2 cellular contexts compared by ENCODE assay signal in the genomic region with DNA sequence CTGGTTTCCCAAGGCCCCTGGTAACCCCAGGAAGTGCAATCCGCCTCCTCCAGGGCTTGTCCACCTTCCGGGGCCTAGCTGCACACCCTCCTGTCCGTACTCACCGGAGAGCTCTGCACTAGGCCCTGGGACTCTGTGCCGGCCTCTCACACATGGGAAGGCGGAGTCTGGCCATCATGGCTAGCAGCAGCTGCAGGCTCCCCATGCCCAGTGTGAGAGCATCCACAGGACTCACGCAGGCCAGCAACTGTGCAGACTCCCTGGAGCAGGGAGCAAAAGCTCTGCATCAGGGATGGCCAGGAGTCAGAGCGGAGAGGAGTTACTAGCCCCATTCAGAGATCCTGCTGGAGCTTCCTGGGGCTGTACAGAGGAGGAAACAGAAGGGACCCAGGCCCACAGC.
TF ChIP-seq lines count a peak whose summit lies in the region.

No MANE protein-coding gene starts in this region.

TF ChIP-seq in SK-N-SH, 30 proteins besides CTCF, POLR2A, EP300 and RAD21:
- no peak for TF ChIP-seq NFIC (IDR thresholded peaks at IDR 0.05; ENCODE audit: borderline replicate concordance)
- no peak for TF ChIP-seq SMC3 (IDR thresholded peaks at IDR 0.05; ENCODE audit: low read depth, low read length)
- TF ChIP-seq ELF1 (IDR thresholded peaks at IDR 0.05) = no peak
- TF ChIP-seq, protein P1, sequence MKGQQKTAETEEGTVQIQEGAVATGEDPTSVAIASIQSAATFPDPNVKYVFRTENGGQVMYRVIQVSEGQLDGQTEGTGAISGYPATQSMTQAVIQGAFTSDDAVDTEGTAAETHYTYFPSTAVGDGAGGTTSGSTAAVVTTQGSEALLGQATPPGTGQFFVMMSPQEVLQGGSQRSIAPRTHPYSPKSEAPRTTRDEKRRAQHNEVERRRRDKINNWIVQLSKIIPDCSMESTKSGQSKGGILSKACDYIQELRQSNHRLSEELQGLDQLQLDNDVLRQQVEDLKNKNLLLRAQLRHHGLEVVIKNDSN (IDR thresholded peaks at IDR 0.05; ENCODE audit: borderline replicate concordance, low read depth) = no peak
- TF ChIP-seq GABPA (IDR thresholded peaks at IDR 0.05; ENCODE audit: low read depth) = no peak
- no peak for TF ChIP-seq TAF1 (IDR thresholded peaks at IDR 0.05; ENCODE audit: borderline replicate concordance, low read depth, low read length)
- no peak for TF ChIP-seq JUND (IDR thresholded peaks at IDR 0.05)
- TF ChIP-seq TEAD4 (IDR thresholded peaks at IDR 0.05; ENCODE audit: borderline replicate concordance, insufficient read depth) = no peak
- no peak for TF ChIP-seq YY1 (IDR thresholded peaks at IDR 0.05; ENCODE audit: low read depth)
- no peak for TF ChIP-seq FOXJ3 (CRISPR knock-in tag; IDR thresholded peaks at IDR 0.05)
- no peak for TF ChIP-seq FOSL2 (IDR thresholded peaks at IDR 0.05; ENCODE audit: borderline replicate concordance, low read depth)
- TF ChIP-seq, protein P2, sequence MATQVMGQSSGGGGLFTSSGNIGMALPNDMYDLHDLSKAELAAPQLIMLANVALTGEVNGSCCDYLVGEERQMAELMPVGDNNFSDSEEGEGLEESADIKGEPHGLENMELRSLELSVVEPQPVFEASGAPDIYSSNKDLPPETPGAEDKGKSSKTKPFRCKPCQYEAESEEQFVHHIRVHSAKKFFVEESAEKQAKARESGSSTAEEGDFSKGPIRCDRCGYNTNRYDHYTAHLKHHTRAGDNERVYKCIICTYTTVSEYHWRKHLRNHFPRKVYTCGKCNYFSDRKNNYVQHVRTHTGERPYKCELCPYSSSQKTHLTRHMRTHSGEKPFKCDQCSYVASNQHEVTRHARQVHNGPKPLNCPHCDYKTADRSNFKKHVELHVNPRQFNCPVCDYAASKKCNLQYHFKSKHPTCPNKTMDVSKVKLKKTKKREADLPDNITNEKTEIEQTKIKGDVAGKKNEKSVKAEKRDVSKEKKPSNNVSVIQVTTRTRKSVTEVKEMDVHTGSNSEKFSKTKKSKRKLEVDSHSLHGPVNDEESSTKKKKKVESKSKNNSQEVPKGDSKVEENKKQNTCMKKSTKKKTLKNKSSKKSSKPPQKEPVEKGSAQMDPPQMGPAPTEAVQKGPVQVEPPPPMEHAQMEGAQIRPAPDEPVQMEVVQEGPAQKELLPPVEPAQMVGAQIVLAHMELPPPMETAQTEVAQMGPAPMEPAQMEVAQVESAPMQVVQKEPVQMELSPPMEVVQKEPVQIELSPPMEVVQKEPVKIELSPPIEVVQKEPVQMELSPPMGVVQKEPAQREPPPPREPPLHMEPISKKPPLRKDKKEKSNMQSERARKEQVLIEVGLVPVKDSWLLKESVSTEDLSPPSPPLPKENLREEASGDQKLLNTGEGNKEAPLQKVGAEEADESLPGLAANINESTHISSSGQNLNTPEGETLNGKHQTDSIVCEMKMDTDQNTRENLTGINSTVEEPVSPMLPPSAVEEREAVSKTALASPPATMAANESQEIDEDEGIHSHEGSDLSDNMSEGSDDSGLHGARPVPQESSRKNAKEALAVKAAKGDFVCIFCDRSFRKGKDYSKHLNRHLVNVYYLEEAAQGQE (IDR thresholded peaks at IDR 0.05; ENCODE audit: low read depth, low read length) = no peak
- no peak for TF ChIP-seq EZH2phosphoT487 (IDR thresholded peaks at IDR 0.05; ENCODE audit: borderline replicate concordance, low read depth)
- no peak for TF ChIP-seq RXRA (IDR thresholded peaks at IDR 0.05; ENCODE audit: borderline replicate concordance, low read depth)
TF ChIP-seq in SK-N-SH: peak in this region for 0.

TF ChIP-seq in SK-N-SH treated with all-trans-retinoic acid at 6 μM for 48 hours, 23 proteins besides CTCF, POLR2A, EP300 and RAD21:
- TF ChIP-seq SNAI2 (CRISPR knock-in tag; IDR thresholded peaks at IDR 0.05) = no peak
- no peak for TF ChIP-seq PPARA (CRISPR knock-in tag; IDR thresholded peaks at IDR 0.05; ENCODE audit: borderline replicate concordance)
- TF ChIP-seq ARNTL (CRISPR knock-in tag; IDR thresholded peaks at IDR 0.05; ENCODE audit: borderline replicate concordance, low read depth) = no peak
- TF ChIP-seq OSR1 (CRISPR knock-in tag; IDR thresholded peaks at IDR 0.05) = no peak
- TF ChIP-seq ZC3H10 (CRISPR knock-in tag; IDR thresholded peaks at IDR 0.05) = no peak
- TF ChIP-seq TCF4 (CRISPR knock-in tag; IDR thresholded peaks at IDR 0.05; ENCODE audit: borderline replicate concordance) = no peak
- TF ChIP-seq, protein P3, sequence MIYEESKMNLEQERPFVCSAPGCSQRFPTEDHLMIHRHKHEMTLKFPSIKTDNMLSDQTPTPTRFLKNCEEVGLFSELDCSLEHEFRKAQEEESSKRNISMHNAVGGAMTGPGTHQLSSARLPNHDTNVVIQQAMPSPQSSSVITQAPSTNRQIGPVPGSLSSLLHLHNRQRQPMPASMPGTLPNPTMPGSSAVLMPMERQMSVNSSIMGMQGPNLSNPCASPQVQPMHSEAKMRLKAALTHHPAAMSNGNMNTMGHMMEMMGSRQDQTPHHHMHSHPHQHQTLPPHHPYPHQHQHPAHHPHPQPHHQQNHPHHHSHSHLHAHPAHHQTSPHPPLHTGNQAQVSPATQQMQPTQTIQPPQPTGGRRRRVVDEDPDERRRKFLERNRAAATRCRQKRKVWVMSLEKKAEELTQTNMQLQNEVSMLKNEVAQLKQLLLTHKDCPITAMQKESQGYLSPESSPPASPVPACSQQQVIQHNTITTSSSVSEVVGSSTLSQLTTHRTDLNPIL (CRISPR knock-in tag; IDR thresholded peaks at IDR 0.05; ENCODE audit: low read depth) = no peak
- TF ChIP-seq, protein P4, sequence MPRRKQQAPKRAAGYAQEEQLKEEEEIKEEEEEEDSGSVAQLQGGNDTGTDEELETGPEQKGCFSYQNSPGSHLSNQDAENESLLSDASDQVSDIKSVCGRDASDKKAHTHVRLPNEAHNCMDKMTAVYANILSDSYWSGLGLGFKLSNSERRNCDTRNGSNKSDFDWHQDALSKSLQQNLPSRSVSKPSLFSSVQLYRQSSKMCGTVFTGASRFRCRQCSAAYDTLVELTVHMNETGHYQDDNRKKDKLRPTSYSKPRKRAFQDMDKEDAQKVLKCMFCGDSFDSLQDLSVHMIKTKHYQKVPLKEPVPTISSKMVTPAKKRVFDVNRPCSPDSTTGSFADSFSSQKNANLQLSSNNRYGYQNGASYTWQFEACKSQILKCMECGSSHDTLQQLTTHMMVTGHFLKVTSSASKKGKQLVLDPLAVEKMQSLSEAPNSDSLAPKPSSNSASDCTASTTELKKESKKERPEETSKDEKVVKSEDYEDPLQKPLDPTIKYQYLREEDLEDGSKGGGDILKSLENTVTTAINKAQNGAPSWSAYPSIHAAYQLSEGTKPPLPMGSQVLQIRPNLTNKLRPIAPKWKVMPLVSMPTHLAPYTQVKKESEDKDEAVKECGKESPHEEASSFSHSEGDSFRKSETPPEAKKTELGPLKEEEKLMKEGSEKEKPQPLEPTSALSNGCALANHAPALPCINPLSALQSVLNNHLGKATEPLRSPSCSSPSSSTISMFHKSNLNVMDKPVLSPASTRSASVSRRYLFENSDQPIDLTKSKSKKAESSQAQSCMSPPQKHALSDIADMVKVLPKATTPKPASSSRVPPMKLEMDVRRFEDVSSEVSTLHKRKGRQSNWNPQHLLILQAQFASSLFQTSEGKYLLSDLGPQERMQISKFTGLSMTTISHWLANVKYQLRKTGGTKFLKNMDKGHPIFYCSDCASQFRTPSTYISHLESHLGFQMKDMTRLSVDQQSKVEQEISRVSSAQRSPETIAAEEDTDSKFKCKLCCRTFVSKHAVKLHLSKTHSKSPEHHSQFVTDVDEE (CRISPR knock-in tag; IDR thresholded peaks at IDR 0.05) = no peak
